Comparison of ENCODE assay signal across 21 cellular contexts in the genomic region with DNA sequence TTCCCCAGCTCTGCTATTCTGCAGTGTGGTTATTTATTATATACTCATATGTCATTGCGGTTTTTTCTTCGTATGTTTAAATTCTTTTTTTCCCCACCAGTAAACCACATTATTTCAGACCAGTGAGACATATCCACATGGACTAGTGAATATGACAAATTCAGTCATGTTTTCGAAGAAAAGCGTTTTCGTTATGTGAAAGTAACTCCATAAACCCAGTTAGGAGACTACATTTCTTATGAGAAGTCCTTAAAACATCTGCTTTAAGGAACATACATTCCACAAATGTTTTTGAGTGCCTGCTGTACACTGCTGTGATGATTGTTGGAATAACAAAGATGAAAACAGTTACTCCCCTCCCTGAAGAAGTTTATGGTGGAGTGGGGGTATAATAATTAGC.
DNase-seq lines count a peak whose midpoint lies in the region; ATAC-seq and TF ChIP-seq lines count a peak whose summit lies in the region.
"Had no signal": no experiment of that assay in that cellular context is flagged by ENCODE, and none has a peak within 500 bp of the region (broad histone marks: within the 10 kb centered on the region; RNA-seq: fewer than 3 reads in every experiment).

No MANE protein-coding gene starts in this region.

- H3K4me3 ChIP-seq in brain microvascular endothelial cell (ENCODE audit: low read depth, low read length) (no peak overlapping the region), upper lobe of left lung (no peak overlapping the region)
- H3K4me3 ChIP-seq: cardiac muscle cell, tibial nerve had no signal

- no peak for TF ChIP-seq POLR2A in upper lobe of left lung (IDR thresholded peaks at IDR 0.05)

- 79 to 81% methylated on average over 5 of the region's 5 CpGs for WGBS in upper lobe of left lung, 2 donors

- H3K27me3 ChIP-seq in brain microvascular endothelial cell (replicated peaks) (no peaks in the 10 kb centered on the region), upper lobe of left lung (no peaks in the 10 kb centered on the region)
- H3K27me3 ChIP-seq: cardiac muscle cell, tibial nerve had no signal

- H3K36me3 ChIP-seq in brain microvascular endothelial cell (replicated peaks) (no peaks in the 10 kb centered on the region), upper lobe of left lung (no peaks in the 10 kb centered on the region)
- H3K36me3 ChIP-seq: cardiac muscle cell, tibial nerve had no signal

- ATAC-seq in upper lobe of left lung (ENCODE audit: low FRiP score in 2 of 2): no peak
- ATAC-seq in esophagus mucosa: no peak
- ATAC-seq: activated naive CD8-positive, alpha-beta T cell treated with anti-CD3 and anti-CD28 coated beads, Interleukin-2, amount 50 U/mL, for 24 hours had no signal

- DNase-seq in M059J (ENCODE audit: low read depth) (peak; percentile 33), brain microvascular endothelial cell (peak; percentile 53), iris pigment epithelial cell (ENCODE audit: low read depth) (peak; percentile 58), stromal cell of bone marrow (ENCODE audit: low read depth) (peak; percentile 21), upper lobe of left lung (no peak), NCI-H1417 treated with DMSO at 0.1 percent for 48 hours (lab: John Stamatoyannopoulos, UW) (no peak)
- no peak for DNase-seq in activated CD4-positive, alpha-beta T cell treated with anti-CD3 and anti-CD28 coated beads for 48 hours
- DNase-seq: activated CD4-positive, alpha-beta T cell treated with anti-CD3 and anti-CD28 coated beads, Interleukin-2, amount 50 U/mL, for 1 hour; activated CD8-positive, alpha-beta memory T cell treated with anti-CD3 and anti-CD28 coated beads, Interleukin-2, amount 50 U/mL, for 4 hours; activated naive CD8-positive, alpha-beta T cell treated with anti-CD3 and anti-CD28 coated beads, Interleukin-2, amount 50 U/mL, for 24 hours; CD8-positive, alpha-beta memory T cell; foreskin melanocyte; mammary epithelial cell; NCI-H1105; NCI-H2029 treated with DMSO at 0.1 percent for 48 hours; OCI-M1; SHP77 treated with DMSO at 0.1 percent for 48 hours; T-helper 2 cell had no signal

- in situ Hi-C loops in brain microvascular endothelial cell (cut with HindIII; ENCODE audit: low pct_ligation_motif_present, low sequenced_read_pairs): no loop called here

- no peak for TF ChIP-seq EP300 in upper lobe of left lung (IDR thresholded peaks at IDR 0.05)

- TF ChIP-seq CTCF in brain microvascular endothelial cell (IDR thresholded peaks at IDR 0.05; ENCODE audit: low read depth, low read length, missing control alignments) (no peak), upper lobe of left lung (IDR thresholded peaks at IDR 0.05) (no peak)

- peak overlapping the region; percentile 94 for H3K27ac ChIP-seq in brain microvascular endothelial cell
- H3K27ac ChIP-seq in upper lobe of left lung: no peak overlapping the region
- H3K27ac ChIP-seq: cardiac muscle cell had no signal

- H3K9me3 ChIP-seq in upper lobe of left lung: no peaks in the 10 kb centered on the region
- H3K9me3 ChIP-seq: tibial nerve had no signal

- H3K4me1 ChIP-seq in upper lobe of left lung: no peaks in the 10 kb centered on the region

Comparison
In these comparisons a context has a peak if more than half of its experiments do, and no peak if none do; other contexts are left out.
1. DNase-seq: peak in M059J (single experiment), brain microvascular endothelial cell (single experiment), iris pigment epithelial cell (single experiment) and stromal cell of bone marrow (single experiment); none in upper lobe of left lung (0 of 2), activated CD4-positive, alpha-beta T cell treated with anti-CD3 and anti-CD28 coated beads for 48 hours (single experiment) and NCI-H1417 treated with DMSO at 0.1 percent for 48 hours (single experiment).